In the genomic region with DNA sequence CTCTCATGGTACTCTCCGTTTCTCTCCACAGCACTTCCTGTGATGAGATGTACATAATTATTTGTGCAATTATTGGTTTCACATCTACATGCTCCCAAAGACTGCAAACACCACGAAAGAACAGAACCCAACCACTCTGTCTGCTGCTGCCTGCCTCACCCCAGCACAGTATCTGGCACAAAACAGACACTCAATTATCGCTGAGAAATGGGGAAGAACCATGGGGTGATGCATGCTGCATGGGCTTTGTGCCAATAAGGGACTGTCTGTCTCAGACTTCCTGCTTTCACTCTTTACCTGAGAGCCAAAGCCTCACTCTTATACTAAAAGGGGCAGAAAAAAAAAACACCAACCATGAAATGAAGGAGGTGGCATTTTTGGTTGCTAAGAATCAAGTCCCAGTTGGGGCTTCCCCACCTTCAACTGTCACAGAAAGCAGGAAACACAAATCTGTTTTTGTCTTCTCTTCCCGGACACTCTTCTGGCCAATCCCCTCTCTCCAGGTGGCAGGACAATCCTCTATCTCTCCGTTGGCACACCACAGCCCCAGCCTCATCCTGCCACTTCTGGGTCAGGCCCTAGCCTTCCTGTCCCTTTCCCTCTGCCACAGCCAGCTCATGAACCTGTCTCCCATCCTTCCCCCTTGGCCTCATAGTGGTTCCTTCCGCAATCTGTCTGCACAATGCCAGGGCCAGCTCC, we compare ENCODE assay signal across 8 cellular contexts.
DNase-seq lines count a peak whose midpoint lies in the region; ATAC-seq lines count a peak whose summit lies in the region.

No MANE protein-coding gene starts in this region.

- H3K4me3 ChIP-seq in BLaER1 treated with 17β-estradiol and CSF1 and Interleukin-3, amounts not matched to agents 10 nM and 100 nM, result peak overlapping the region in 2 of 10 experiments; percentile 4 to 22; a peak in 1 of 20 replicates

- H3K9me3 ChIP-seq in BLaER1 treated with 17β-estradiol and CSF1 and Interleukin-3, amounts not matched to agents 10 nM and 100 nM (replicated peaks in 1 of 11), result no peaks in the 10 kb centered on the region

- peak overlapping the region; percentile 68 to 93 (median 86) for H3K4me2 ChIP-seq in BLaER1 treated with 17β-estradiol and CSF1 and Interleukin-3, amounts not matched to agents 10 nM and 100 nM

- H3K36me3 ChIP-seq in BLaER1 treated with 17β-estradiol and CSF1 and Interleukin-3, amounts not matched to agents 10 nM and 100 nM, result no peaks in the 10 kb centered on the region

- peak; percentile 92 for ATAC-seq in GM19463 (IDR thresholded peaks at IDR 0.05; ENCODE audit: unreplicated experiment)
- ATAC-seq in HG03571 (IDR thresholded peaks at IDR 0.05; ENCODE audit: unreplicated experiment), result peak; percentile 89

- peaks cover 26 to 42% (median 39%) of the 10 kb centered on the region in 10 experiments for H3K4me1 ChIP-seq in BLaER1 treated with 17β-estradiol and CSF1 and Interleukin-3, amounts not matched to agents 10 nM and 100 nM

- H3K27ac ChIP-seq in BLaER1 treated with 17β-estradiol and CSF1 and Interleukin-3, amounts not matched to agents 10 nM and 100 nM, result peak overlapping the region in 10 of 11 experiments; percentile 10 to 78 (median 66); a peak in 18 of 22 replicates

- no peaks in the 10 kb centered on the region for H4K20me1 ChIP-seq in BLaER1 treated with 17β-estradiol and CSF1 and Interleukin-3, amounts not matched to agents 10 nM and 100 nM

- H3K9ac ChIP-seq in BLaER1 treated with 17β-estradiol and CSF1 and Interleukin-3, amounts not matched to agents 10 nM and 100 nM, result peak overlapping the region in 7 of 11 experiments; percentile 19 to 50 (median 39); a peak in 10 of 22 replicates

- DNase-seq in activated CD4-positive, alpha-beta T cell treated with anti-CD3 and anti-CD28 coated beads for 1 hour, result peak; percentile 53
- peak; percentile 49 for DNase-seq in effector CD8-positive, alpha-beta T cell (lab: John Stamatoyannopoulos, UW)
- DNase-seq in stimulated activated CD4-positive, alpha-beta T cell treated with anti-CD3 and anti-CD28 coated beads, Interleukin-4, amount 100 ng/mL, for 1 hour, result peak; percentile 59
- DNase-seq in ecto neural progenitor cell (ENCODE audit: low spot score) (no peak), NCI-H1092 (lab: John Stamatoyannopoulos, UW) (no peak)

- no peaks in the 10 kb centered on the region for H3K27me3 ChIP-seq in BLaER1 treated with 17β-estradiol and CSF1 and Interleukin-3, amounts not matched to agents 10 nM and 100 nM

Comparison
In these comparisons a context has a peak if more than half of its experiments do, and no peak if none do; other contexts are left out.
1. DNase-seq: peak in activated CD4-positive, alpha-beta T cell treated with anti-CD3 and anti-CD28 coated beads for 1 hour (single experiment), effector CD8-positive, alpha-beta T cell (single experiment) and stimulated activated CD4-positive, alpha-beta T cell treated with anti-CD3 and anti-CD28 coated beads, Interleukin-4, amount 100 ng/mL, for 1 hour (single experiment); none in ecto neural progenitor cell (single experiment) and NCI-H1092 (single experiment).